ENCODE assay signal across 16 cellular contexts in genomic region chr2:43526994-43527393, GRCh38.
"Had no signal": no experiment of that assay in that cellular context is flagged by ENCODE, and none has a peak within 500 bp of the region (broad histone marks: within the 10 kb centered on the region; RNA-seq: fewer than 3 reads in every experiment).

No MANE protein-coding gene starts in this region.

- H3K9me3 ChIP-seq: gastrocnemius medialis, prostate gland had no signal

- H3K27me3 ChIP-seq: gastrocnemius medialis had no signal

- DNase-seq: activated effector memory CD4-positive, alpha-beta T cell treated with anti-CD3 and anti-CD28 coated beads, Interleukin-2, amount 50 U/mL, for 16 hours; activated T-cell treated with anti-CD3 and anti-CD28 coated beads, Interleukin-2, amount 50 U/mL, for 1 hour; anterior cingulate cortex; gastrocnemius medialis; kidney glomerular epithelial cell; nucleus accumbens; SIG-M5; stimulated activated CD4-positive, alpha-beta T cell treated with anti-CD3 and anti-CD28 coated beads, Interleukin-12 subunit alpha, Interleukin-12 subunit beta, amount 100 ng/mL, for 4 hours; stimulated activated CD4-positive, alpha-beta T cell treated with anti-CD3 and anti-CD28 coated beads, Interleukin-2, amount 100 ng/mL, for 48 hours; stimulated activated naive CD4-positive, alpha-beta T cell treated with Interleukin-2 at 50 U/mL for 16 hours; T-helper 17 cell had no signal

- FAIRE-seq: colon had no signal

- H3K4me3 Mint-ChIP-seq: activated naive CD8-positive, alpha-beta T cell; natural killer cell treated with Interleukin-12 subunit alpha and Interleukin-12 subunit beta and Interleukin-15 and Interleukin-18, amount 100 ng/mL, for 72 hours; T-helper 17 cell had no signal

- H3K27ac Mint-ChIP-seq: activated naive CD8-positive, alpha-beta T cell; natural killer cell treated with Interleukin-12 subunit alpha and Interleukin-12 subunit beta and Interleukin-15 and Interleukin-18, amount 100 ng/mL, for 72 hours; T-helper 17 cell had no signal

- ATAC-seq: gastrocnemius medialis; natural killer cell treated with Interleukin-12 subunit alpha and Interleukin-12 subunit beta and Interleukin-15 and Interleukin-18, amount 100 ng/mL, for 72 hours; T-helper 17 cell had no signal

- H3K27ac ChIP-seq: gastrocnemius medialis had no signal

- H3K4me1 ChIP-seq: prostate gland had no signal

- H3K4me3 ChIP-seq: gastrocnemius medialis, lung, prostate gland had no signal

- H3K36me3 ChIP-seq: prostate gland had no signal

- H3K27me3 Mint-ChIP-seq: activated naive CD8-positive, alpha-beta T cell; natural killer cell treated with Interleukin-12 subunit alpha and Interleukin-12 subunit beta and Interleukin-15 and Interleukin-18, amount 100 ng/mL, for 72 hours; T-helper 17 cell had no signal

- H3K9me3 Mint-ChIP-seq: natural killer cell treated with Interleukin-12 subunit alpha and Interleukin-12 subunit beta and Interleukin-15 and Interleukin-18, amount 100 ng/mL, for 72 hours had no signal
